In the genomic region with DNA sequence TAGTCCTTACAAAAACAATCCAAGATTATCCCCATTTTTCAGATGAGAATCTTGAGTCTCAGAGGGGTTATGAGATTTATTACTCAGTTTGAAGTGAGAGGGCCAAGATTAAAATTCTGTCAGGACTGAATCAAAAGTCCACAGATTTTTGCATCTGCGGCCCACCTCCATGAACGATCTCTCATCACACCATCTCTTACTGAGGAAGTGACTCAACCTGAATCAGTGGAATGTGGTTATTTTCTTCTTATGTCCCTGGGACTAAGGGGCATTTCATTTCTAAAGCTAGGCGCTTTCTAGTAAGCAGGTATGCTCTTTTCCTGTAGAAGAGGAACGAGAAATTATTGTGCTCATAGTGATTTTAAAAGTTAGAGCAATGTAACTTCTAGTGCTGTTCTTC, we compare ENCODE assay signal across 1 cellular context.
TF ChIP-seq lines count a peak whose summit lies in the region.

No MANE protein-coding gene starts in this region.

TF ChIP-seq in IMR-90, 13 proteins besides CTCF, POLR2A, EP300 and RAD21:
- TF ChIP-seq, protein P1, sequence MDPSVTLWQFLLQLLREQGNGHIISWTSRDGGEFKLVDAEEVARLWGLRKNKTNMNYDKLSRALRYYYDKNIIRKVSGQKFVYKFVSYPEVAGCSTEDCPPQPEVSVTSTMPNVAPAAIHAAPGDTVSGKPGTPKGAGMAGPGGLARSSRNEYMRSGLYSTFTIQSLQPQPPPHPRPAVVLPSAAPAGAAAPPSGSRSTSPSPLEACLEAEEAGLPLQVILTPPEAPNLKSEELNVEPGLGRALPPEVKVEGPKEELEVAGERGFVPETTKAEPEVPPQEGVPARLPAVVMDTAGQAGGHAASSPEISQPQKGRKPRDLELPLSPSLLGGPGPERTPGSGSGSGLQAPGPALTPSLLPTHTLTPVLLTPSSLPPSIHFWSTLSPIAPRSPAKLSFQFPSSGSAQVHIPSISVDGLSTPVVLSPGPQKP (IDR thresholded peaks at IDR 0.05; ENCODE audit: borderline replicate concordance, low read depth, low read length): no peak
- no peak for TF ChIP-seq BHLHE40 (IDR thresholded peaks at IDR 0.05; ENCODE audit: low read depth, low read length)
- no peak for TF ChIP-seq CHD1 (IDR thresholded peaks at IDR 0.05; ENCODE audit: low read depth, low read length)
- no peak for TF ChIP-seq MXI1 (IDR thresholded peaks at IDR 0.05; ENCODE audit: borderline replicate concordance, low read depth, low read length)
- no peak for TF ChIP-seq RFX5 (IDR thresholded peaks at IDR 0.05; ENCODE audit: low read depth, low read length)
- no peak for TF ChIP-seq FOS (IDR thresholded peaks at IDR 0.05; ENCODE audit: low read depth, low read length)
TF ChIP-seq in IMR-90: peak in this region for 0.
